9 cellular contexts compared by ENCODE assay signal in the genomic region with DNA sequence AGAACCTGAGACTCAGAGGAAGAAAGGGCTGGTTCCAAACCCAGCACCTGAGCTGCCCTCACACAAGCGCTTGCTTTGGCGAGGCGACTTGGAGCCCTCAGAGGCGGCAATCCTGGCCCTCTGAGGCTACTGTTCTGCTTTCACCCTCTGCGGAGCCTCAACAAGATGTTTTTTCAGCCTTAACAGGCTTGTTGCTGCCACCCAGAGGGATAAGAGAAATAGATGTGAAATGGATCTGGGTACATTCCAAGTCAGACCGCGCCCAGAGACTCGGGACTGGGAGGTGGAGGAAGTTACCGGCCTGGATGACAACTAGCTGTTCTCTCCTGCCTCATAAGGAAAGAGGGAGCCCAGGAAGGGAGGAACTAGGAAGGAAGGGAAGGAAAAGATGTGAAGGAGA.
A peak's percentile ranks its signal among the peaks of the same experiment; 100 is the strongest.
DNase-seq lines count a peak whose midpoint lies in the region; ATAC-seq and TF ChIP-seq lines count a peak whose summit lies in the region.
"Had no signal": no experiment of that assay in that cellular context is flagged by ENCODE, and none has a peak within 500 bp of the region (broad histone marks: within the 10 kb centered on the region; RNA-seq: fewer than 3 reads in every experiment).

No MANE protein-coding gene starts in this region.

- TF ChIP-seq CTCF in lung (IDR thresholded peaks at IDR 0.05; ENCODE audit: control extremely low read depth, extremely low read depth) (no peak), MM.1S (IDR thresholded peaks at IDR 0.05; ENCODE audit: low read length) (no peak)

- H3K27ac ChIP-seq in lung (ENCODE audit: low read depth in 1 of 2, low read length in 1 of 2) (no peak overlapping the region), aorta (ENCODE audit: low read depth in 1 of 2, low read length in 2 of 2) (no peak overlapping the region), MM.1S (ENCODE audit: low read length) (no peak overlapping the region)
- H3K27ac ChIP-seq: BLaER1 had no signal

- no peaks in the 10 kb centered on the region for H3K79me2 ChIP-seq in MM.1S (ENCODE audit: low read length)

- no peak overlapping the region for H2AFZ ChIP-seq in MM.1S (ENCODE audit: low read length)

- H3K27me3 ChIP-seq in lung (ENCODE audit: control insufficient read depth, insufficient read depth) = no peaks in the 10 kb centered on the region
- H3K27me3 ChIP-seq in aorta (ENCODE audit: control insufficient read depth in 1 of 2, insufficient read depth in 2 of 2, low read length in 1 of 2) = no peaks in the 10 kb centered on the region
- no peaks in the 10 kb centered on the region for H3K27me3 ChIP-seq in MM.1S (replicated peaks; ENCODE audit: insufficient read depth, low read length)
- H3K27me3 ChIP-seq: BLaER1 had no signal

- H3K4me1 ChIP-seq in lung (ENCODE audit: control insufficient read depth in 2 of 2, insufficient read depth in 2 of 2, low read length in 2 of 2) (peaks cover 0 to 2% of the 10 kb centered on the region in 2 donors), aorta (ENCODE audit: control insufficient read depth in 1 of 2, insufficient read depth in 2 of 2, low read length in 2 of 2) (no peaks in the 10 kb centered on the region), MM.1S (ENCODE audit: low read length) (no peaks in the 10 kb centered on the region)

- no peaks in the 10 kb centered on the region for H3K9me2 ChIP-seq in MM.1S (replicated peaks; ENCODE audit: insufficient read depth, low read length)

- H3K9me3 Mint-ChIP-seq in activated naive CD4-positive, alpha-beta T cell treated with anti-CD3 and anti-CD28 coated beads, Interleukin-2, amount 50 U/mL, for 24 hours = no peaks in the 10 kb centered on the region

- no peaks in the 10 kb centered on the region for H3F3A ChIP-seq in MM.1S (ENCODE audit: insufficient read depth, low read length)

- no peaks in the 10 kb centered on the region for H3K4me1 Mint-ChIP-seq in activated naive CD4-positive, alpha-beta T cell treated with anti-CD3 and anti-CD28 coated beads, Interleukin-2, amount 50 U/mL, for 24 hours

- H3K36me3 ChIP-seq in lung (ENCODE audit: control insufficient read depth in 2 of 2, insufficient read depth in 2 of 2, low read length in 2 of 2) (no peaks in the 10 kb centered on the region), aorta (ENCODE audit: control insufficient read depth in 1 of 2, insufficient read depth in 2 of 2, low read length in 1 of 2) (no peaks in the 10 kb centered on the region), MM.1S (replicated peaks; ENCODE audit: insufficient read depth, low read length) (no peaks in the 10 kb centered on the region)

- peaks cover 0 to 1% of the 10 kb centered on the region in 2 donors for H3K9me3 ChIP-seq in lung (ENCODE audit: control insufficient read depth in 2 of 2, insufficient read depth in 1 of 2, low read length in 1 of 2)
- H3K9me3 ChIP-seq in aorta (ENCODE audit: control insufficient read depth, low read length) = no peaks in the 10 kb centered on the region
- H3K9me3 ChIP-seq in MM.1S (replicated peaks; ENCODE audit: insufficient read depth, low read length) = no peaks in the 10 kb centered on the region

- peak overlapping the region; percentile 62 for H3K27ac Mint-ChIP-seq in activated naive CD4-positive, alpha-beta T cell treated with anti-CD3 and anti-CD28 coated beads, Interleukin-2, amount 50 U/mL, for 24 hours

- H3K4me3 ChIP-seq in lung = no peak overlapping the region
- no peak overlapping the region for H3K4me3 ChIP-seq in aorta (ENCODE audit: low read length in 2 of 2)
- H3K4me3 ChIP-seq in MM.1S (ENCODE audit: low read length) = no peak overlapping the region
- H3K4me3 ChIP-seq: BLaER1 had no signal

- H3K36me3 Mint-ChIP-seq in activated naive CD4-positive, alpha-beta T cell treated with anti-CD3 and anti-CD28 coated beads, Interleukin-2, amount 50 U/mL, for 24 hours = no peaks in the 10 kb centered on the region

- ATAC-seq in lung (ENCODE audit: insufficient read depth, low FRiP score) = peak; percentile 64
- ATAC-seq in aorta (ENCODE audit: low FRiP score) = peak; percentile 73
- no peak for ATAC-seq in GM18517 (IDR thresholded peaks at IDR 0.05; ENCODE audit: unreplicated experiment)
- no peak for ATAC-seq in HG03175 (IDR thresholded peaks at IDR 0.05; ENCODE audit: unreplicated experiment)

- no peak for DNase-seq in activated naive CD4-positive, alpha-beta T cell (lab: John Stamatoyannopoulos, UW)
- DNase-seq in cerebellum (ENCODE audit: low spot score) (peak; percentile 75), lung (ENCODE audit: low spot score) (peak; percentile 59), aorta (peak in 1 of 2 donors; percentile 69), MM.1S (no peak)

- intact Hi-C loops in aorta (cut with DNase I) = no loop called here

- no peaks in the 10 kb centered on the region for H4K20me1 ChIP-seq in MM.1S (ENCODE audit: insufficient read depth, low read length)
- H4K20me1 ChIP-seq: BLaER1 had no signal

- no peaks in the 10 kb centered on the region for H3K27me3 Mint-ChIP-seq in activated naive CD4-positive, alpha-beta T cell treated with anti-CD3 and anti-CD28 coated beads, Interleukin-2, amount 50 U/mL, for 24 hours

- no peak overlapping the region for H3K4me2 ChIP-seq in MM.1S (ENCODE audit: low read depth, low read length)
- H3K4me2 ChIP-seq: BLaER1 had no signal

- no peak overlapping the region for H3K9ac ChIP-seq in MM.1S (ENCODE audit: low read length)
- H3K9ac ChIP-seq: BLaER1 had no signal

- 46 to 66% methylated on average over 9 of the region's 9 CpGs for WGBS in lung, 2 donors
- WGBS in aorta, 2 donors = 24 to 30% methylated on average over 9 of the region's 9 CpGs

- no peak overlapping the region for H3K4me3 Mint-ChIP-seq in activated naive CD4-positive, alpha-beta T cell treated with anti-CD3 and anti-CD28 coated beads, Interleukin-2, amount 50 U/mL, for 24 hours

Comparison
In these comparisons a context has a peak if more than half of its experiments do, and no peak if none do; other contexts are left out.
1. DNase-seq: peak in cerebellum (single experiment) and lung (single experiment); none in activated naive CD4-positive, alpha-beta T cell (0 of 4) and MM.1S (single experiment).
2. ATAC-seq: peak in lung (single experiment) and aorta (single experiment); none in GM18517 (single experiment) and HG03175 (single experiment).